In genomic region chr5:145978171-145978570, GRCh38 we compare ENCODE assay signal across 15 cellular contexts. TPM values are rescaled to one million over a fixed set of nuclear protein-coding genes. Genes with fewer than 3 reads are reported as not detected.
DNase-seq lines count a peak whose midpoint lies in the region; ATAC-seq, FAIRE-seq and TF ChIP-seq lines count a peak whose summit lies in the region.
"Had no signal": no experiment of that assay in that cellular context is flagged by ENCODE, and none has a peak within 500 bp of the region (broad histone marks: within the 10 kb centered on the region; RNA-seq: fewer than 3 reads in every experiment).

No MANE protein-coding gene starts in this region.

- DNase-seq in left ventricle myocardium inferior (no peak), cardiac septum (ENCODE audit: low spot score) (no peak), HepG2 (ENCODE audit: low spot score) (no peak), psoas muscle (no peak), NK-92 (lab: John Stamatoyannopoulos, UW; ENCODE audit: unreplicated experiment) (no peak), suprapubic skin (ENCODE audit: low spot score in 2 of 2) (no peak)
- DNase-seq: 8988T, DMS53, Kasumi-1, NCI-H187 treated with DMSO at 0.1 percent for 48 hours, NCI-H774 had no signal

- WGBS in HepG2 (ENCODE audit: low lambda C conversion rate), result 91% methylated on average over 3 of the region's 3 CpGs
- WGBS in psoas muscle, 3 donors, result 69 to 78% (median 71%) methylated on average over 3 of the region's 3 CpGs
- WGBS in suprapubic skin, result 65% methylated on average over 3 of the region's 3 CpGs

- no peaks in the 10 kb centered on the region for H4K20me1 ChIP-seq in HepG2 (ENCODE audit: insufficient read depth, low read length)
- H4K20me1 ChIP-seq: BLaER1 treated with 17β-estradiol and CSF1 and Interleukin-3, amounts not matched to agents 10 nM and 100 nM had no signal

- H3K36me3 ChIP-seq in left ventricle myocardium inferior (no peaks in the 10 kb centered on the region), HepG2 (replicated peaks in 1 of 2; ENCODE audit: control insufficient read depth in 1 of 2, insufficient read depth in 2 of 2, low read length in 2 of 2) (no peaks in the 10 kb centered on the region), psoas muscle (ENCODE audit: insufficient read depth in 1 of 2, low read depth in 1 of 2) (no peaks in the 10 kb centered on the region), suprapubic skin (no peaks in the 10 kb centered on the region)
- H3K36me3 ChIP-seq: BLaER1 treated with 17β-estradiol and CSF1 and Interleukin-3, amounts not matched to agents 10 nM and 100 nM had no signal

- H3K27me3 ChIP-seq in left ventricle myocardium inferior (ENCODE audit: low read depth) (no peaks in the 10 kb centered on the region), HepG2 (ENCODE audit: control insufficient read depth in 1 of 2, insufficient read depth in 2 of 2, low read length in 2 of 2) (no peaks in the 10 kb centered on the region), psoas muscle (ENCODE audit: insufficient read depth in 3 of 3, low read length in 2 of 3) (no peaks in the 10 kb centered on the region), suprapubic skin (no peaks in the 10 kb centered on the region)
- H3K27me3 ChIP-seq: BLaER1 treated with 17β-estradiol and CSF1 and Interleukin-3, amounts not matched to agents 10 nM and 100 nM had no signal

- intact Hi-C loops in left ventricle myocardium inferior (cut with micrococcal nuclease), result no loop called here
- intact Hi-C loops in cardiac septum (cut with DNase I), result loop anchor here (5.0 kb wide), 1 partner anchor 79 kb away; no protein-coding TSS in a partner anchor
- intact Hi-C loops in HepG2 (cut with micrococcal nuclease; ENCODE audit: unreplicated experiment), result loop anchor here (2.0 to 10.0 kb wide), 4 partner anchors 41 to 147 kb away; partner anchors contain the start of gene SH3RF2
- intact Hi-C loops in psoas muscle (cut with DNase I), result no loop called here

- no peak overlapping the region for H3K9ac ChIP-seq in HepG2 (ENCODE audit: insufficient read depth, low read depth, low read length)
- H3K9ac ChIP-seq: BLaER1 treated with 17β-estradiol and CSF1 and Interleukin-3, amounts not matched to agents 10 nM and 100 nM had no signal

- POLR2A ChIA-PET in HepG2 (lab: Yijun Ruan, JAX), result interaction anchor here (1.5 to 5.8 kb wide), 3 partner anchors 32 to 42 kb away, joined by 7 to 40 read pairs (median 19); partner anchors contain the start of gene SH3RF2

- ATAC-seq in HepG2 (no peak), psoas muscle (no peak), GM21367 (IDR thresholded peaks at IDR 0.05; ENCODE audit: unreplicated experiment) (no peak), HG02981 (IDR thresholded peaks at IDR 0.05; ENCODE audit: unreplicated experiment) (no peak)

- no peak for TF ChIP-seq CTCF in left ventricle myocardium inferior (IDR thresholded peaks at IDR 0.05; ENCODE audit: borderline replicate concordance)
- no peak for TF ChIP-seq CTCF in HepG2 (CRISPR knock-in tag; IDR thresholded peaks at IDR 0.05)
- no peak for TF ChIP-seq CTCF in psoas muscle (IDR thresholded peaks at IDR 0.05)
- no peak for TF ChIP-seq CTCF in suprapubic skin (IDR thresholded peaks at IDR 0.05)

- H3K9me3 ChIP-seq in left ventricle myocardium inferior (replicated peaks), result peaks cover 6% of the 10 kb centered on the region
- H3K9me3 ChIP-seq in HepG2 (ENCODE audit: low read length), result no peaks in the 10 kb centered on the region; the same call in 1 of the 2 replicates
- no peaks in the 10 kb centered on the region for H3K9me3 ChIP-seq in psoas muscle
- no peaks in the 10 kb centered on the region for H3K9me3 ChIP-seq in suprapubic skin
- H3K9me3 ChIP-seq: BLaER1 treated with 17β-estradiol and CSF1 and Interleukin-3, amounts not matched to agents 10 nM and 100 nM had no signal

- TF ChIP-seq POLR2A in HepG2 (IDR thresholded peaks at IDR 0.05; ENCODE audit: insufficient read depth in 1 of 2, low read depth in 2 of 2, low read length in 2 of 2) (no peak), suprapubic skin (IDR thresholded peaks at IDR 0.05) (no peak)

- FAIRE-seq in HepG2 (lab: Jason Lieb, UNC), result no peak
- FAIRE-seq: H54 had no signal

- CTCF ChIA-PET in HepG2 (lab: Yijun Ruan, JAX; ENCODE audit: low intra/inter-chr PET ratio, low total read pairs), result no interaction called here

- no peaks in the 10 kb centered on the region for H3K79me2 ChIP-seq in HepG2 (ENCODE audit: insufficient read depth, low read length)

- TF ChIP-seq RAD21 in HepG2 (CRISPR knock-in tag; IDR thresholded peaks at IDR 0.05), result no peak

- no peak overlapping the region for H2AFZ ChIP-seq in HepG2 (ENCODE audit: low read length)

- H3K4me1 ChIP-seq in left ventricle myocardium inferior (peaks cover 61% of the 10 kb centered on the region), HepG2 (ENCODE audit: insufficient read depth, low read length) (peaks cover 92% of the 10 kb centered on the region), psoas muscle (peaks cover 49% of the 10 kb centered on the region), suprapubic skin (peaks cover 55% of the 10 kb centered on the region)

- H3K4me3 ChIP-seq in left ventricle myocardium inferior, result no peak overlapping the region
- no peak overlapping the region for H3K4me3 ChIP-seq in HepG2 (replicated peaks in 1 of 3; ENCODE audit: insufficient read depth in 1 of 3, low read depth in 2 of 3, low read length in 3 of 3)
- H3K4me3 ChIP-seq in psoas muscle, result no peak overlapping the region
- no peak overlapping the region for H3K4me3 ChIP-seq in suprapubic skin
- H3K4me3 ChIP-seq: BLaER1 treated with 17β-estradiol and CSF1 and Interleukin-3, amounts not matched to agents 10 nM and 100 nM had no signal

- BruUV-seq in HepG2 (replicated peaks; lab: Mats Ljungman, UMichigan), result no TSS peak

- peak overlapping the region; percentile 54 for H3K27ac ChIP-seq in left ventricle myocardium inferior (replicated peaks)
- H3K27ac ChIP-seq in HepG2 (ENCODE audit: extremely low read length, insufficient read depth, low read length), result peak overlapping the region; percentile 70
- peak overlapping the region; percentile 39 for H3K27ac ChIP-seq in psoas muscle
- H3K27ac ChIP-seq in suprapubic skin, result no peak overlapping the region
- H3K27ac ChIP-seq: BLaER1 treated with 17β-estradiol and CSF1 and Interleukin-3, amounts not matched to agents 10 nM and 100 nM had no signal

- peak overlapping the region; percentile 68; the same call in 1 of the 2 replicates for H3K4me2 ChIP-seq in HepG2 (ENCODE audit: low read depth, low read length)
- H3K4me2 ChIP-seq: BLaER1 treated with 17β-estradiol and CSF1 and Interleukin-3, amounts not matched to agents 10 nM and 100 nM had no signal

- TF ChIP-seq EP300 in HepG2 (IDR thresholded peaks at IDR 0.05; ENCODE audit: low read depth in 2 of 2, low read length in 2 of 2), result no peak
- no peak for TF ChIP-seq EP300 in HepG2 (CRISPR knock-in tag; IDR thresholded peaks at IDR 0.05; ENCODE audit: borderline replicate concordance)
- TF ChIP-seq EP300 in suprapubic skin (IDR thresholded peaks at IDR 0.05), result no peak

- in situ Hi-C loops in HepG2 (cut with HindIII; ENCODE audit: extremely low pct_ligation_motif_present, low pct_unique_long_range_greater_than_20kb), result no loop called here

TF ChIP-seq in HepG2, 621 proteins besides CTCF, POLR2A, EP300 and RAD21 (continues in another document):
- no peak for TF ChIP-seq THAP9 (CRISPR knock-in tag; IDR thresholded peaks at IDR 0.05; ENCODE audit: borderline replicate concordance)

RNA-seq across cellular contexts. Expression of gene SH3RF2, which starts 41.8 kb away (rescaled TPM):
- 376 TPM for total RNA-seq in left ventricle myocardium inferior
- 231 TPM for total RNA-seq in cardiac septum
- 3.1 and 3.7 TPM in 2 replicates for total RNA-seq in HepG2 (2016; rRNA removed; fragmentation: Illumina TruSeq; extraction: Trizol)
- 2.1 and 2.2 TPM in 2 replicates for total RNA-seq in HepG2 (2016; cell fraction: cytosol; rRNA removed; fragmentation: Illumina TruSeq; extraction: Trizol; ENCODE audit: low read depth)
- 2.6 and 3.8 TPM in 2 replicates for total RNA-seq in HepG2 (2016; cell fraction: insoluble cytoplasmic fraction; rRNA removed; fragmentation: Illumina TruSeq; extraction: Trizol)
- total RNA-seq in HepG2 (2016; cell fraction: membrane; rRNA removed; fragmentation: Illumina TruSeq; extraction: Trizol), result 2.4 and 3.8 TPM in 2 replicates
- total RNA-seq in HepG2 (2016; cell fraction: nucleus; rRNA removed; fragmentation: Illumina TruSeq; extraction: Trizol), result 7.9 and 8.9 TPM in 2 replicates
- polyA plus RNA-seq in HepG2 (2011; rRNA removed), result 2.6 and 2.8 TPM in 2 replicates
- 1.7 and 2.1 TPM in 2 replicates for polyA plus RNA-seq in HepG2 (2011; cell fraction: cytosol; rRNA removed)
- polyA plus RNA-seq in HepG2 (2011; cell fraction: nucleus; rRNA removed), result 4.9 and 6.9 TPM in 2 replicates
- 1.7 and 2.5 TPM in 2 replicates for polyA plus RNA-seq in HepG2 (2012)
- polyA plus RNA-seq in HepG2 (2016; cell fraction: cytosol; fragmentation: Illumina TruSeq; extraction: Trizol; ENCODE audit: low read depth), result 0.76 and 1.0 TPM in 2 replicates
- polyA plus RNA-seq in HepG2 (2016; cell fraction: insoluble cytoplasmic fraction; fragmentation: Illumina TruSeq; extraction: Trizol; ENCODE audit: low read depth), result 2.7 and 3.7 TPM in 2 replicates
- 1.4 and 1.7 TPM in 2 replicates for polyA plus RNA-seq in HepG2 (2016; cell fraction: membrane; fragmentation: Illumina TruSeq; extraction: Trizol; ENCODE audit: low read depth)
- 11.0 and 12.4 TPM in 2 replicates for polyA plus RNA-seq in HepG2 (2016; cell fraction: nucleus; fragmentation: Illumina TruSeq; extraction: Trizol; ENCODE audit: insufficient read depth, low read depth)
- 4.5 and 13.0 TPM in 2 replicates for polyA minus RNA-seq in HepG2 (2011; rRNA and poly(A)+ RNA removed; ENCODE audit: low replicate concordance)
- polyA minus RNA-seq in HepG2 (2011; cell fraction: cytosol; rRNA and poly(A)+ RNA removed), result 2.0 and 2.5 TPM in 2 replicates
- 8.4 and 9.1 TPM in 2 replicates for polyA minus RNA-seq in HepG2 (2011; cell fraction: nucleus; rRNA and poly(A)+ RNA removed)
- 10 to 100 TPM; 23.5 to 64.1 (median 38.2) TPM for total RNA-seq in psoas muscle
- polyA plus RNA-seq in psoas muscle, result 10 to 100 TPM in 2 of 3 donors, 1 to 10 TPM in 1; 1.1 to 24.3 (median 14.9) TPM
- 100 to 1,000 TPM; 129 to 334 (median 160) TPM for total RNA-seq in suprapubic skin

Comparison
In these comparisons a context has a peak if more than half of its experiments do, and no peak if none do; other contexts are left out.
1. intact Hi-C loops: an anchor here in cardiac septum (5.0 kb wide) and HepG2 (2.0 to 10.0 kb wide); none called in left ventricle myocardium inferior and psoas muscle.